Comparison of ENCODE assay signal across 1 cellular context in genomic region chr6:15621203-15622044, GRCh38.
TF ChIP-seq lines count a peak whose summit lies in the region.

No MANE protein-coding gene starts in this region.

TF ChIP-seq in GM12878, 131 proteins besides CTCF, POLR2A, EP300 and RAD21 (continued from another document and continues in another):
- TF ChIP-seq MLLT1 (IDR thresholded peaks at IDR 0.05) (0 out of 2 replicates have a peak, but pooled peaks have one; percentile 64), KDM1A (IDR thresholded peaks at IDR 0.05; ENCODE audit: borderline replicate concordance) (no peak), FOS (IDR thresholded peaks at IDR 0.05; ENCODE audit: borderline replicate concordance, extremely low read depth, insufficient read length) (no peak), CHD1 (IDR thresholded peaks at IDR 0.05; ENCODE audit: low read depth, low read length) (no peak), SREBF2 (IDR thresholded peaks at IDR 0.05; ENCODE audit: low read length) (no peak), STAT3 (IDR thresholded peaks at IDR 0.05; ENCODE audit: low read depth, low read length) (no peak), NR2C1 (IDR thresholded peaks at IDR 0.05) (no peak), E4F1 (IDR thresholded peaks at IDR 0.05; ENCODE audit: borderline replicate concordance, partially characterized antibody) (no peak), SMAD5 (IDR thresholded peaks at IDR 0.05; ENCODE audit: low read depth) (no peak), RAD51 (IDR thresholded peaks at IDR 0.05) (0 out of 2 replicates have a peak, but pooled peaks have one; percentile 7), IRF5 (IDR thresholded peaks at IDR 0.05; ENCODE audit: borderline replicate concordance) (no peak), GABPA (IDR thresholded peaks at IDR 0.05; ENCODE audit: low read depth) (no peak), JUND (IDR thresholded peaks at IDR 0.05; ENCODE audit: low read depth, low read length) (no peak), NRF1 (conservative IDR thresholded peaks at IDR 0.05; ENCODE audit: low read depth, low read length) (no peak), MEF2A (IDR thresholded peaks at IDR 0.05; ENCODE audit: insufficient read depth, low read depth, low read length) (no peak), BACH1 (IDR thresholded peaks at IDR 0.05; ENCODE audit: borderline replicate concordance) (no peak; the same call in 1 of the 2 replicates), SKIL (IDR thresholded peaks at IDR 0.05; ENCODE audit: low read depth, poor library complexity, severe bottlenecking) (peak; percentile 39), TARDBP (IDR thresholded peaks at IDR 0.05; ENCODE audit: borderline replicate concordance) (no peak), FOXM1 (IDR thresholded peaks at IDR 0.05; ENCODE audit: low read depth, low read length) (no peak), MYC (IDR thresholded peaks at IDR 0.05; ENCODE audit: insufficient read depth, insufficient read length, insufficient replicate concordance, low read length, severe bottlenecking) (no peak), STAT1 (conservative IDR thresholded peaks at IDR 0.05) (no peak), HSF1 (IDR thresholded peaks at IDR 0.05; ENCODE audit: low read depth, low read length) (no peak), HCFC1 (IDR thresholded peaks at IDR 0.05; ENCODE audit: low read length) (no peak), ZZZ3 (IDR thresholded peaks at IDR 0.05; ENCODE audit: control insufficient read depth, insufficient read length, low read depth) (no peak), SMAD1 (IDR thresholded peaks at IDR 0.05; ENCODE audit: low read depth, partially characterized antibody) (no peak), ZNF592 (IDR thresholded peaks at IDR 0.05) (no peak), CHD2 (IDR thresholded peaks at IDR 0.05; ENCODE audit: borderline replicate concordance, low read depth, low read length) (no peak), DPF2 (IDR thresholded peaks at IDR 0.05) (peak; percentile 33; the same call in 1 of the 2 replicates), IKZF2 (IDR thresholded peaks at IDR 0.05) (peak; percentile 76 to 77; a peak in 3 of 4 replicates), BHLHE40 (IDR thresholded peaks at IDR 0.05; ENCODE audit: borderline replicate concordance in 1 of 2, low read depth in 2 of 2, low read length in 1 of 2) (0 out of 4 replicates have a peak, but pooled peaks of 1 of the 2 experiments have one; percentile 8), POU2F2 (IDR thresholded peaks at IDR 0.05; ENCODE audit: borderline replicate concordance, low read depth, low read length) (peak; percentile 20; the same call in 1 of the 3 replicates), BRCA1 (IDR thresholded peaks at IDR 0.05; ENCODE audit: low read depth, low read length) (no peak), GATAD2B (conservative IDR thresholded peaks at IDR 0.05; ENCODE audit: low read depth) (no peak), KLF5 (IDR thresholded peaks at IDR 0.05; ENCODE audit: partially characterized antibody) (no peak), RCOR1 (conservative IDR thresholded peaks at IDR 0.05; ENCODE audit: low read depth, low read length) (no peak), BCLAF1 (IDR thresholded peaks at IDR 0.05) (no peak), TCF7 (IDR thresholded peaks at IDR 0.05; ENCODE audit: borderline replicate concordance) (no peak), NKRF (conservative IDR thresholded peaks at IDR 0.05) (no peak), NR2F1 (conservative IDR thresholded peaks at IDR 0.05) (no peak), ATF3 (IDR thresholded peaks at IDR 0.05; ENCODE audit: borderline replicate concordance, extremely low read depth, low read depth, low read length) (no peak), RELB (IDR thresholded peaks at IDR 0.05; ENCODE audit: low read depth) (peak; percentile 76), ZSCAN29 (IDR thresholded peaks at IDR 0.05) (no peak)
